8 cellular contexts compared by ENCODE assay signal in the genomic region with DNA sequence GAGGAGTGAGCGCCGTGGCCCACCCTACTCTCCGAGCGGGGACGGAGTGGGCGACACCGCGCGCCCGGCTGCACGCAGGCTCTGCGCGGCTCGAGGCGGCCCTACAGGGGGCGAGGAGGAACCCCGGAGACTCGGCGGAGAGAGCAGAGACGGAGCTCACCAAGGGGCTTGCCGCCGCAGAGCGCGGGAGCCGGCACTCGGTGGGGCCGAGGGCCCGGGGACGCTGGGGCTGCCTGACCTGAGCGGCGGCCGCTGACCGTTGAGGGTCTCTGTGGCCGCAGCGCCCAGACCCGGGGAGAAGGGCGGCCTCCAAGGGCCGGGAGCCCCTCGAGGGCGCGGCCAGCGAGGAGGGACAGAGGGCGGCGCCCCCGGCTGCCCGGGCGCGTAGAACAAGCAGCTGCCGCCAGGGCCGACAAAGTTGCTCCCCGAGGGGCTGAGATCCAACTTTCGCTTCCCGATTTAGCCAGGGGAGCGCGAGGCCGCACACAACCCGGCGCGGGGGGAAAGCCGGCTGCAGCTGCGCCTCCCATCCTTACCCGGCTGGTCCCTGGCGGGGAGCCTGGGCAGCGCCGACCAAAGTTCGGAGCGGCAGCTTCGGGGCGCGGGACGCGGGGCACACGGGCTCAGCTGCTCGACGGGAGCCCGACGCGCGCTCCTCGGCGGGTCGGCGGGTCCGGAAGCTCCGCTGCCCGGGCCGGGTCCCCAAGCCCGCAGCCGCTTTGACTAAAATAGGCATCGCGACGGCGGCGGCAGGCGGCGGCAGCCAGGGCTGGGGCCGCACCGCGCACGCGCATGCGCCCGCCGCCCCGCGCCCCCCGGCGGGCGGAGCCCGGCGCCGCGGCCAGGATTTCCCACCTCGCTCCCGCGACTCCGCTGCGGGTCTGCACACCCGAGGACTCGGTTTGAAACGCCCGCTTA. TPM values are rescaled to one million over a fixed set of nuclear protein-coding genes. Genes with fewer than 3 reads are reported as not detected.
DNase-seq lines count a peak whose midpoint lies in the region; ATAC-seq and TF ChIP-seq lines count a peak whose summit lies in the region.

No MANE protein-coding gene starts in this region.

- H3K4me3 ChIP-seq in AG10803 (ENCODE audit: low read length) (peak overlapping the region; percentile 70), right cardiac atrium (ENCODE audit: low read length) (peak overlapping the region; percentile 78)

- no peaks in the 10 kb centered on the region for H3K9me3 ChIP-seq in right cardiac atrium (ENCODE audit: control insufficient read depth, low read length)

- TF ChIP-seq CTCF in AG10803 (conservative IDR thresholded peaks at IDR 0.05; ENCODE audit: low read length), result peak; percentile 12; the same call in 1 of the 2 replicates

- under 1% methylated on average over 122 of the region's 122 CpGs for WGBS in right cardiac atrium

- ATAC-seq in GM18511 (IDR thresholded peaks at IDR 0.05; ENCODE audit: unreplicated experiment), result peak; percentile 64
- peak; percentile 54 for ATAC-seq in HG02973 (IDR thresholded peaks at IDR 0.05; ENCODE audit: unreplicated experiment)
- peak; percentile 88 to 90 for ATAC-seq in right cardiac atrium

- H3K4me1 ChIP-seq in right cardiac atrium (ENCODE audit: control insufficient read depth, insufficient read depth, low read length), result no peaks in the 10 kb centered on the region

- intact Hi-C loops in right cardiac atrium (cut with DNase I), result loop anchor here in 1 of 4 donors (10.0 kb wide), 1 partner anchor 228 kb away; no protein-coding TSS in a partner anchor
- intact Hi-C loops in posterior cingulate gyrus (cut with DNase I), result no loop called here

- H3K27ac ChIP-seq in angular gyrus (ENCODE audit: low read depth, low read length) (peak overlapping the region; percentile 77), right cardiac atrium (ENCODE audit: low read length) (peak overlapping the region; percentile 79)

- no peaks in the 10 kb centered on the region for H3K27me3 ChIP-seq in right cardiac atrium (ENCODE audit: control insufficient read depth, insufficient read depth)

- DNase-seq in AG10803 (ENCODE audit: low read depth) (peak; percentile 59), NOMO-1 treated with DMSO at 0.1 percent for 48 hours (lab: John Stamatoyannopoulos, UW; ENCODE audit: unreplicated experiment) (peak; percentile 80), right cardiac atrium (peak; percentile 67 to 86 (median 86)), posterior cingulate gyrus (peak; percentile 34 to 93 (median 56)), NCI-H187 (lab: John Stamatoyannopoulos, UW) (no peak)

RNA-seq across cellular contexts. Expression of gene POPDC3, which starts 43.1 kb away (rescaled TPM):
- total RNA-seq in right cardiac atrium, result 10 to 100 TPM; 31.6 to 48.3 (median 41.3) TPM
- polyA plus RNA-seq in right cardiac atrium, result 53.2 TPM

Comparison
In these comparisons a context has a peak if more than half of its experiments do, and no peak if none do; other contexts are left out.
1. DNase-seq: peak in AG10803 (single experiment), NOMO-1 treated with DMSO at 0.1 percent for 48 hours (single experiment), right cardiac atrium (3 of 3) and posterior cingulate gyrus (10 of 10); none in NCI-H187 (0 of 2).
2. Peak in every context shown above with its lines, with median percentiles within 50 percentile points of each other: ATAC-seq.